Comparison of ENCODE assay signal across 38 cellular contexts in genomic region chr19:11349171-11349570, GRCh38.
"Had no signal": no experiment of that assay in that cellular context is flagged by ENCODE, and none has a peak within 500 bp of the region (broad histone marks: within the 10 kb centered on the region; RNA-seq: fewer than 3 reads in every experiment).

No MANE protein-coding gene starts in this region.

- H3K4me2 ChIP-seq: smooth muscle cell had no signal

- ATAC-seq: activated CD4-positive, CD25-positive, alpha-beta regulatory T cell treated with anti-CD3 and anti-CD28 coated beads, Interleukin-2, amount 50 U/mL, for 24 hours; body of pancreas; foreskin keratinocyte; heart left ventricle; left colon; psoas muscle; stimulated activated memory B cell treated with anti-CD40 and anti-IgM and Interleukin-4, amounts not matched to agents 10 μg/mL and 1 μg/mL and 100 μg/mL, for 72 hours; stimulated activated naive CD8-positive, alpha-beta T cell treated with anti-CD3 and anti-CD28 coated beads, Interleukin-15, amount 100 ng/mL, for 72 hours had no signal

- H3K36me3 Mint-ChIP-seq: type B pancreatic cell had no signal

- H2AFZ ChIP-seq: parathyroid adenoma had no signal

- H3K27ac Mint-ChIP-seq: activated naive CD4-positive, alpha-beta T cell treated with anti-CD3 and anti-CD28 coated beads for 36 hours; activated naive CD8-positive, alpha-beta T cell treated with anti-CD3 and anti-CD28 coated beads for 36 hours; activated T-helper 1 cell treated with anti-CD3 and anti-CD28 coated beads, Interleukin-12 subunit alpha, Interleukin-12 subunit beta, Interleukin-2, Interleukin-4 antibody, amounts not matched to agents 30 ng/mL and 10 ng/mL and 1 ng/mL, durations not matched to agents 14 hours and 24 hours and 36 hours; immature natural killer cell; nephron; stimulated activated memory B cell treated with anti-CD40 and anti-IgM and Interleukin-4, amounts not matched to agents 10 μg/mL and 1 μg/mL and 100 μg/mL, for 72 hours; stimulated activated naive CD8-positive, alpha-beta T cell treated with anti-CD3 and anti-CD28 coated beads, Interleukin-15, amount 100 ng/mL, for 72 hours; type B pancreatic cell had no signal

- H3K79me2 ChIP-seq: parathyroid adenoma had no signal

- H3K9ac ChIP-seq: parathyroid adenoma had no signal

- FAIRE-seq: colon, kidney, TTC549 had no signal

- H3K9me3 Mint-ChIP-seq: nephron, type B pancreatic cell had no signal

- H3K4me3 ChIP-seq: adrenal gland, body of pancreas, esophagus muscularis mucosa, heart left ventricle, psoas muscle, smooth muscle cell, uterus had no signal

- H3K27ac ChIP-seq: adrenal gland, body of pancreas, esophagus muscularis mucosa, foreskin keratinocyte, heart left ventricle, neutrophil, parathyroid adenoma, psoas muscle, uterus had no signal

- H3K9me3 ChIP-seq: adrenal gland, body of pancreas, neutrophil, psoas muscle, uterus had no signal

- H3K36me3 ChIP-seq: adrenal gland, heart left ventricle, neutrophil, uterus, WERI-Rb-1 had no signal

- H3K27me3 ChIP-seq: adrenal gland, body of pancreas, esophagus muscularis mucosa, foreskin keratinocyte, heart left ventricle, neutrophil, uterus had no signal

- H3K27me3 Mint-ChIP-seq: activated naive CD8-positive, alpha-beta T cell treated with anti-CD3 and anti-CD28 coated beads for 36 hours; stimulated activated memory B cell treated with anti-CD40 and anti-IgM and Interleukin-4, amounts not matched to agents 10 μg/mL and 1 μg/mL and 100 μg/mL, for 72 hours; stimulated activated naive CD8-positive, alpha-beta T cell treated with anti-CD3 and anti-CD28 coated beads, Interleukin-15, amount 100 ng/mL, for 72 hours; type B pancreatic cell had no signal

- H3K4me3 Mint-ChIP-seq: activated naive CD4-positive, alpha-beta T cell treated with anti-CD3 and anti-CD28 coated beads for 36 hours; activated naive CD8-positive, alpha-beta T cell treated with anti-CD3 and anti-CD28 coated beads for 36 hours; activated T-helper 1 cell treated with anti-CD3 and anti-CD28 coated beads, Interleukin-12 subunit alpha, Interleukin-12 subunit beta, Interleukin-2, Interleukin-4 antibody, amounts not matched to agents 30 ng/mL and 10 ng/mL and 1 ng/mL, durations not matched to agents 14 hours and 24 hours and 36 hours; immature natural killer cell; nephron; stimulated activated memory B cell treated with anti-CD40 and anti-IgM and Interleukin-4, amounts not matched to agents 10 μg/mL and 1 μg/mL and 100 μg/mL, for 72 hours; stimulated activated naive CD8-positive, alpha-beta T cell treated with anti-CD3 and anti-CD28 coated beads, Interleukin-15, amount 100 ng/mL, for 72 hours; type B pancreatic cell had no signal

- DNase-seq: activated CD4-positive, alpha-beta T cell treated with anti-CD3 and anti-CD28 coated beads for 48 hours; activated CD4-positive, alpha-beta T cell treated with anti-CD3 and anti-CD28 coated beads, Interleukin-2, amount 50 U/mL, for 48 hours; activated CD8-positive, alpha-beta memory T cell treated with anti-CD3 and anti-CD28 coated beads for 24 hours; activated effector memory CD4-positive, alpha-beta T cell treated with anti-CD3 and anti-CD28 coated beads, Interleukin-2, amount 50 U/mL, for 16 hours; activated naive CD4-positive, alpha-beta T cell treated with anti-CD3 and anti-CD28 coated beads for 36 hours; activated naive CD8-positive, alpha-beta T cell treated with anti-CD3 and anti-CD28 coated beads for 36 hours; adrenal gland; aorta; body of pancreas; dermis blood vessel endothelial cell; effector CD4-positive, alpha-beta T cell; foreskin keratinocyte; heart left ventricle; hypothalamus; immature natural killer cell; kidney; left colon; mammary epithelial cell; psoas muscle; stimulated activated CD4-positive, alpha-beta T cell treated with anti-CD3 and anti-CD28 coated beads, Interleukin-1b, Interleukin-23, amount 100 ng/mL, for 48 hours; stimulated activated CD4-positive, alpha-beta T cell treated with anti-CD3 and anti-CD28 coated beads, Interleukin-4, amount 100 ng/mL, for 4 hours; stimulated activated CD8-positive, alpha-beta memory T cell treated with anti-CD3 and anti-CD28 coated beads, Interleukin-4, amount 100 ng/mL, for 48 hours; stimulated activated naive CD8-positive, alpha-beta T cell treated with anti-CD3 and anti-CD28 coated beads, Interleukin-15, amount 100 ng/mL, for 72 hours; substantia nigra; T-helper 9 cell; uterus; WERI-Rb-1 had no signal
